ENCODE assay signal across 24 cellular contexts in the genomic region with DNA sequence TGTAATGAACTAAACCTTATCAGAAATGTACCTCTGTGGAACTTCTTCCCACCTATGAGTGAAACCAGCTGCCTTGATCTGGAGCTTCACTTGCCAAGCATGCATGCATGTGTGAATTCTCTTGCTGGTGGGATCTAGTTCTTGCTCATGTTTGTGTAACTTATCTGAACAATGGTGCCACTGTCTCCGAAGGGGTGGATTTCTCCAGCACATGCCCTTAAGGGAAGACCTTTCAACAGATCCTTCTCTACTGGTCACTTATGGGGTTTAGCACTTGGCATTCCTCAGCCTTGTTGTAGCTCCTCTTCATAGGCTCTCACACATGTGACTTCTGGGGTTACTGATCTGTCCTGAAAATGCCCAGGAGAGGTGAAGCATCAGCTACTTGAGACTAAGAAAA. TPM values are rescaled to one million over a fixed set of nuclear protein-coding genes. Genes with fewer than 3 reads are reported as not detected.
"Had no signal": no experiment of that assay in that cellular context is flagged by ENCODE, and none has a peak within 500 bp of the region (broad histone marks: within the 10 kb centered on the region; RNA-seq: fewer than 3 reads in every experiment).

No MANE protein-coding gene starts in this region.

- H3K27me3 ChIP-seq: SJSA1 had no signal

- ATAC-seq: Panc1, PC-3 had no signal

- H3K4me1 ChIP-seq: SJSA1 had no signal

- H3K9me3 ChIP-seq: SJSA1, SK-N-SH had no signal

- H3K36me3 ChIP-seq: SJSA1 had no signal

- H3K4me3 ChIP-seq: SJSA1 had no signal

- DNase-seq: KBM-7; NCI-H1092; NCI-H1105 treated with DMSO at 0.1 percent for 48 hours; NCI-H1417 treated with DMSO at 0.1 percent for 48 hours; NCI-H146; NCI-H1694 treated with DMSO at 0.1 percent for 48 hours; NCI-H1930; NCI-H2081; NCI-H2107; NCI-H2227 treated with DMSO at 0.1 percent for 48 hours; NCI-H510A; NCI-H524 treated with DMSO at 0.1 percent for 48 hours; NCI-H69; NCI-H774; NK-92 treated with Interleukin-12 subunit alpha and Interleukin-12 subunit beta, amount 100 ng/mL, for 24 hours; PC-3; SHP77 treated with DMSO at 0.1 percent for 48 hours; SK-N-SH; SW 1271 had no signal

- H3K27ac ChIP-seq: HL-60, RWPE1, SJSA1 had no signal

RNA-seq across cellular contexts. Expression of a gene that starts 25.0 kb away (rescaled TPM):
- total RNA-seq: OCI-LY7, PC-3, SJSA1 had no signal
- polyA plus RNA-seq: SK-N-SH had no signal
